Comparison of ENCODE assay signal across 1 cellular context in the genomic region with DNA sequence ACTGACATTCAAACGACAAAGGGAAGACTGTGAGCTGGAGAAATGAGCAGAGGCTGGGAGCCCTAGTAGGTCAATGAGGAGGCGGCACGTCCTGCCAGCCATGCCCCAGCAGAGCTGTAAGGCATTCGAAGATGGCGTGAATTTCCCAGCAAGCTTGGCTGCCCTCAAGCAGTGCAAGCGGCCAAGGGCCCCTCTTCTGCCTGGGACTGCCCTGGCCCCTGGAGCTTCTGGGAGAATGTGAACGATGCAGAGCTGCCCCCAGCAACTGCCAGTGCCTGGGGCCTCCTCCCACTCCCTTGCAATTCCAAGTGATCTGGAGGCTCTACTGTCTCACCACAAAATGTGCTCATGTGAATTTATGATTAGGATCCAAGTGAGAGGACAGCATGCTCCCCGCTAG.
TF ChIP-seq lines count a peak whose summit lies in the region.

No MANE protein-coding gene starts in this region.

TF ChIP-seq in H1, 55 proteins besides CTCF, POLR2A, EP300 and RAD21:
- TF ChIP-seq ZNF274 (IDR thresholded peaks at IDR 0.05; ENCODE audit: borderline replicate concordance, extremely low read depth, low read length), result no peak
- TF ChIP-seq JUND (IDR thresholded peaks at IDR 0.05; ENCODE audit: low read length), result no peak
- TF ChIP-seq EZH2 (IDR thresholded peaks at IDR 0.05; ENCODE audit: low read depth, low read length, severe bottlenecking), result no peak
- TF ChIP-seq, protein P1, sequence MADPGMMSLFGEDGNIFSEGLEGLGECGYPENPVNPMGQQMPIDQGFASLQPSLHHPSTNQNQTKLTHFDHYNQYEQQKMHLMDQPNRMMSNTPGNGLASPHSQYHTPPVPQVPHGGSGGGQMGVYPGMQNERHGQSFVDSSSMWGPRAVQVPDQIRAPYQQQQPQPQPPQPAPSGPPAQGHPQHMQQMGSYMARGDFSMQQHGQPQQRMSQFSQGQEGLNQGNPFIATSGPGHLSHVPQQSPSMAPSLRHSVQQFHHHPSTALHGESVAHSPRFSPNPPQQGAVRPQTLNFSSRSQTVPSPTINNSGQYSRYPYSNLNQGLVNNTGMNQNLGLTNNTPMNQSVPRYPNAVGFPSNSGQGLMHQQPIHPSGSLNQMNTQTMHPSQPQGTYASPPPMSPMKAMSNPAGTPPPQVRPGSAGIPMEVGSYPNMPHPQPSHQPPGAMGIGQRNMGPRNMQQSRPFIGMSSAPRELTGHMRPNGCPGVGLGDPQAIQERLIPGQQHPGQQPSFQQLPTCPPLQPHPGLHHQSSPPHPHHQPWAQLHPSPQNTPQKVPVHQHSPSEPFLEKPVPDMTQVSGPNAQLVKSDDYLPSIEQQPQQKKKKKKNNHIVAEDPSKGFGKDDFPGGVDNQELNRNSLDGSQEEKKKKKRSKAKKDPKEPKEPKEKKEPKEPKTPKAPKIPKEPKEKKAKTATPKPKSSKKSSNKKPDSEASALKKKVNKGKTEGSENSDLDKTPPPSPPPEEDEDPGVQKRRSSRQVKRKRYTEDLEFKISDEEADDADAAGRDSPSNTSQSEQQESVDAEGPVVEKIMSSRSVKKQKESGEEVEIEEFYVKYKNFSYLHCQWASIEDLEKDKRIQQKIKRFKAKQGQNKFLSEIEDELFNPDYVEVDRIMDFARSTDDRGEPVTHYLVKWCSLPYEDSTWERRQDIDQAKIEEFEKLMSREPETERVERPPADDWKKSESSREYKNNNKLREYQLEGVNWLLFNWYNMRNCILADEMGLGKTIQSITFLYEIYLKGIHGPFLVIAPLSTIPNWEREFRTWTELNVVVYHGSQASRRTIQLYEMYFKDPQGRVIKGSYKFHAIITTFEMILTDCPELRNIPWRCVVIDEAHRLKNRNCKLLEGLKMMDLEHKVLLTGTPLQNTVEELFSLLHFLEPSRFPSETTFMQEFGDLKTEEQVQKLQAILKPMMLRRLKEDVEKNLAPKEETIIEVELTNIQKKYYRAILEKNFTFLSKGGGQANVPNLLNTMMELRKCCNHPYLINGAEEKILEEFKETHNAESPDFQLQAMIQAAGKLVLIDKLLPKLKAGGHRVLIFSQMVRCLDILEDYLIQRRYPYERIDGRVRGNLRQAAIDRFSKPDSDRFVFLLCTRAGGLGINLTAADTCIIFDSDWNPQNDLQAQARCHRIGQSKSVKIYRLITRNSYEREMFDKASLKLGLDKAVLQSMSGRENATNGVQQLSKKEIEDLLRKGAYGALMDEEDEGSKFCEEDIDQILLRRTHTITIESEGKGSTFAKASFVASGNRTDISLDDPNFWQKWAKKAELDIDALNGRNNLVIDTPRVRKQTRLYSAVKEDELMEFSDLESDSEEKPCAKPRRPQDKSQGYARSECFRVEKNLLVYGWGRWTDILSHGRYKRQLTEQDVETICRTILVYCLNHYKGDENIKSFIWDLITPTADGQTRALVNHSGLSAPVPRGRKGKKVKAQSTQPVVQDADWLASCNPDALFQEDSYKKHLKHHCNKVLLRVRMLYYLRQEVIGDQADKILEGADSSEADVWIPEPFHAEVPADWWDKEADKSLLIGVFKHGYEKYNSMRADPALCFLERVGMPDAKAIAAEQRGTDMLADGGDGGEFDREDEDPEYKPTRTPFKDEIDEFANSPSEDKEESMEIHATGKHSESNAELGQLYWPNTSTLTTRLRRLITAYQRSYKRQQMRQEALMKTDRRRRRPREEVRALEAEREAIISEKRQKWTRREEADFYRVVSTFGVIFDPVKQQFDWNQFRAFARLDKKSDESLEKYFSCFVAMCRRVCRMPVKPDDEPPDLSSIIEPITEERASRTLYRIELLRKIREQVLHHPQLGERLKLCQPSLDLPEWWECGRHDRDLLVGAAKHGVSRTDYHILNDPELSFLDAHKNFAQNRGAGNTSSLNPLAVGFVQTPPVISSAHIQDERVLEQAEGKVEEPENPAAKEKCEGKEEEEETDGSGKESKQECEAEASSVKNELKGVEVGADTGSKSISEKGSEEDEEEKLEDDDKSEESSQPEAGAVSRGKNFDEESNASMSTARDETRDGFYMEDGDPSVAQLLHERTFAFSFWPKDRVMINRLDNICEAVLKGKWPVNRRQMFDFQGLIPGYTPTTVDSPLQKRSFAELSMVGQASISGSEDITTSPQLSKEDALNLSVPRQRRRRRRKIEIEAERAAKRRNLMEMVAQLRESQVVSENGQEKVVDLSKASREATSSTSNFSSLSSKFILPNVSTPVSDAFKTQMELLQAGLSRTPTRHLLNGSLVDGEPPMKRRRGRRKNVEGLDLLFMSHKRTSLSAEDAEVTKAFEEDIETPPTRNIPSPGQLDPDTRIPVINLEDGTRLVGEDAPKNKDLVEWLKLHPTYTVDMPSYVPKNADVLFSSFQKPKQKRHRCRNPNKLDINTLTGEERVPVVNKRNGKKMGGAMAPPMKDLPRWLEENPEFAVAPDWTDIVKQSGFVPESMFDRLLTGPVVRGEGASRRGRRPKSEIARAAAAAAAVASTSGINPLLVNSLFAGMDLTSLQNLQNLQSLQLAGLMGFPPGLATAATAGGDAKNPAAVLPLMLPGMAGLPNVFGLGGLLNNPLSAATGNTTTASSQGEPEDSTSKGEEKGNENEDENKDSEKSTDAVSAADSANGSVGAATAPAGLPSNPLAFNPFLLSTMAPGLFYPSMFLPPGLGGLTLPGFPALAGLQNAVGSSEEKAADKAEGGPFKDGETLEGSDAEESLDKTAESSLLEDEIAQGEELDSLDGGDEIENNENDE (IDR thresholded peaks at IDR 0.05; ENCODE audit: insufficient replicate concordance, low read length), result no peak
- no peak for TF ChIP-seq HDAC6 (IDR thresholded peaks at IDR 0.05; ENCODE audit: low read depth, low read length)
- no peak for TF ChIP-seq MAFK (IDR thresholded peaks at IDR 0.05; ENCODE audit: low read depth, low read length)
- TF ChIP-seq RBBP5 (IDR thresholded peaks at IDR 0.05; ENCODE audit: borderline replicate concordance, low read depth, low read length), result no peak
- TF ChIP-seq BRCA1 (IDR thresholded peaks at IDR 0.05; ENCODE audit: low read depth, low read length), result no peak
- no peak for TF ChIP-seq RFX5 (IDR thresholded peaks at IDR 0.05; ENCODE audit: borderline replicate concordance, low read depth, low read length)
- TF ChIP-seq MAX (IDR thresholded peaks at IDR 0.05), result no peak
- TF ChIP-seq BCL11A (IDR thresholded peaks at IDR 0.05; ENCODE audit: low read depth in 2 of 2, low read length in 2 of 2), result no peak
- no peak for TF ChIP-seq KDM5A (IDR thresholded peaks at IDR 0.05; ENCODE audit: low read length)
- TF ChIP-seq TEAD4 (IDR thresholded peaks at IDR 0.05; ENCODE audit: low read depth, low read length), result no peak
- no peak for TF ChIP-seq KDM1A (IDR thresholded peaks at IDR 0.05; ENCODE audit: borderline replicate concordance, low read length)
